In genomic region chr10:15847481-15847880, GRCh38 we compare ENCODE assay signal across 5 cellular contexts.
"Had no signal": no experiment of that assay in that cellular context is flagged by ENCODE, and none has a peak within 500 bp of the region (broad histone marks: within the 10 kb centered on the region; RNA-seq: fewer than 3 reads in every experiment).

No MANE protein-coding gene starts in this region.

- DNase-seq: KBM-7, KG1 had no signal

- FAIRE-seq: HTR-8/SVneo had no signal

- H3K4me2 ChIP-seq: KMS-11 had no signal

- H3K27ac ChIP-seq: HL-60, KMS-11 had no signal

- H3K9ac ChIP-seq: KMS-11 had no signal
